ENCODE assay signal across 15 cellular contexts in genomic region chr19:720691-721160, GRCh38. TPM values are rescaled to one million over a fixed set of nuclear protein-coding genes. Genes with fewer than 3 reads are reported as not detected.
DNase-seq lines count a peak whose midpoint lies in the region; ATAC-seq and TF ChIP-seq lines count a peak whose summit lies in the region.
"Had no signal": no experiment of that assay in that cellular context is flagged by ENCODE, and none has a peak within 500 bp of the region (broad histone marks: within the 10 kb centered on the region; RNA-seq: fewer than 3 reads in every experiment).

No MANE protein-coding gene starts in this region.

- H2BK5ac ChIP-seq in mesenchymal stem cell (ENCODE audit: low read depth, low read length, poor library complexity, severe bottlenecking) = peak overlapping the region; percentile 4

- no peak overlapping the region for H2AFZ ChIP-seq in mesenchymal stem cell (ENCODE audit: low read depth, low read length)

- no peak overlapping the region for H2BK15ac ChIP-seq in mesenchymal stem cell (ENCODE audit: low read depth, poor library complexity, severe bottlenecking)

- H3K23ac ChIP-seq in mesenchymal stem cell (ENCODE audit: low read length in 2 of 2) = peak overlapping the region in 1 of 2 experiments; percentile 63

- H3K18ac ChIP-seq in mesenchymal stem cell (ENCODE audit: low read depth in 1 of 2, low read length in 2 of 2) = no peak overlapping the region

- DNase-seq in DMS53 (lab: John Stamatoyannopoulos, UW) (peak; percentile 27), DMS53 treated with DMSO at 0.1 percent for 48 hours (lab: John Stamatoyannopoulos, UW; ENCODE audit: unreplicated experiment) (no peak), dorsolateral prefrontal cortex (peak; percentile 49 to 82 (median 73)), mesenchymal stem cell (no peak), substantia nigra (lab: John Stamatoyannopoulos, UW) (peak in 46 of 49 donors; percentile 19 to 92 (median 71)), GM19238 (ENCODE audit: insufficient read length, low spot score) (no peak), SHP77 treated with DMSO at 0.1 percent for 48 hours (lab: John Stamatoyannopoulos, UW) (no peak)
- DNase-seq: activated CD4-positive, alpha-beta T cell treated with anti-CD3 and anti-CD28 coated beads, Interleukin-2, amount 50 U/mL, for 4 hours; activated gamma-delta T cell treated with Interleukin-2 at 50 U/mL for 16 hours; NK-92 treated with Interleukin-12 subunit alpha and Interleukin-12 subunit beta, amount 100 ng/mL, for 24 hours; stimulated activated CD4-positive, alpha-beta T cell treated with anti-CD3 and anti-CD28 coated beads, Interleukin-4, amount 100 ng/mL, for 4 hours had no signal

- H3K9me3 ChIP-seq in mesenchymal stem cell (ENCODE audit: control insufficient read depth, low read length) = peaks cover under 1% of the 10 kb centered on the region
- H3K9me3 ChIP-seq: pancreas had no signal

- H4K91ac ChIP-seq in mesenchymal stem cell (ENCODE audit: low read length) = peak overlapping the region; percentile 75

- H2AK5ac ChIP-seq in mesenchymal stem cell (ENCODE audit: low read length, severe bottlenecking) = no peak overlapping the region

- ATAC-seq in HG02885 (IDR thresholded peaks at IDR 0.05; ENCODE audit: poor library complexity, unreplicated experiment) = no peak

- TF ChIP-seq CTCF in dorsolateral prefrontal cortex (IDR thresholded peaks at IDR 0.05 in 54 of 56, conservative IDR thresholded peaks at IDR 0.05 in 2 of 56; ENCODE audit: low read depth in 1 of 56, partially characterized antibody in 56 of 56) = peak in 5 of 56 donors; percentile 8 to 32 (median 18)

- H3K9ac ChIP-seq in mesenchymal stem cell (ENCODE audit: low read length) = no peak overlapping the region

- H3K27ac ChIP-seq in dorsolateral prefrontal cortex (peak overlapping the region; percentile 29 to 95 (median 88)), mesenchymal stem cell (ENCODE audit: low read length, poor library complexity, severe bottlenecking) (no peak overlapping the region), substantia nigra (ENCODE audit: low read depth, low read length, poor library complexity, severe bottlenecking) (peak overlapping the region; percentile 85)
- H3K27ac ChIP-seq: 22Rv1, pancreas had no signal

- intact Hi-C loops in dorsolateral prefrontal cortex (cut with DNase I) = no loop called here

- peaks cover 36% of the 10 kb centered on the region for H3K79me1 ChIP-seq in mesenchymal stem cell (replicated peaks; ENCODE audit: low read length, poor library complexity, severe bottlenecking)

- H3K4me3 ChIP-seq in dorsolateral prefrontal cortex (peak overlapping the region; percentile 9 to 67 (median 52)), mesenchymal stem cell (ENCODE audit: insufficient read depth in 1 of 2, low read depth in 1 of 2, low read length in 2 of 2) (no peak overlapping the region)
- H3K4me3 ChIP-seq: pancreas had no signal

- no peak overlapping the region for H2BK120ac ChIP-seq in mesenchymal stem cell (ENCODE audit: low read depth, low read length)

- WGBS in mesenchymal stem cell = 83% methylated on average over 27 of the region's 27 CpGs

- no peak overlapping the region for H3K4me2 ChIP-seq in mesenchymal stem cell (ENCODE audit: low read length, poor library complexity, severe bottlenecking)

- no peak overlapping the region for H4K8ac ChIP-seq in mesenchymal stem cell (ENCODE audit: low read length)

- no peak overlapping the region for H3K4ac ChIP-seq in mesenchymal stem cell (ENCODE audit: low read depth in 1 of 2, low read length in 2 of 2)

- no peak overlapping the region for H2BK12ac ChIP-seq in mesenchymal stem cell (ENCODE audit: low read length in 2 of 2)

- H3K36me3 ChIP-seq in mesenchymal stem cell (ENCODE audit: control insufficient read depth in 1 of 2, insufficient read depth in 2 of 2, low read depth in 1 of 2, low read length in 2 of 2) = peaks cover 0 to 29% of the 10 kb centered on the region in 2 experiments
- H3K36me3 ChIP-seq: pancreas had no signal

- H3K27me3 ChIP-seq in dorsolateral prefrontal cortex = no peaks in the 10 kb centered on the region
- no peaks in the 10 kb centered on the region for H3K27me3 ChIP-seq in mesenchymal stem cell (ENCODE audit: control insufficient read depth in 1 of 2, insufficient read depth in 1 of 2, low read length in 2 of 2)
- H3K27me3 ChIP-seq: pancreas had no signal

- H3K4me1 ChIP-seq in mesenchymal stem cell (ENCODE audit: control insufficient read depth, insufficient read depth, low read depth, low read length) = peaks cover 26% of the 10 kb centered on the region
- H3K4me1 ChIP-seq: pancreas had no signal

- peak overlapping the region in 1 of 2 experiments; percentile 41 for H3K14ac ChIP-seq in mesenchymal stem cell (ENCODE audit: low read length in 2 of 2)

RNA-seq across cellular contexts. Expression of gene PALM, which starts 12.0 kb away (rescaled TPM):
- total RNA-seq in dorsolateral prefrontal cortex = 100 to 1,000 TPM; 133 to 479 (median 272) TPM
- polyA plus RNA-seq in mesenchymal stem cell (2013, experiment 1 of 2) = 14.3 TPM
- 15.1 TPM for polyA plus RNA-seq in mesenchymal stem cell (2013, experiment 2 of 2)

RNA-seq across cellular contexts. Expression of gene PRSS57, which starts 25.5 kb away (rescaled TPM):
- total RNA-seq in dorsolateral prefrontal cortex = under 1 TPM in 1 of 120 experiments, not detected in 119; 0.50 TPM
- not detected for polyA plus RNA-seq in mesenchymal stem cell (2013, experiment 1 of 2)
- 0.04 TPM for polyA plus RNA-seq in mesenchymal stem cell (2013, experiment 2 of 2)
- total RNA-seq: cerebellum, pancreas had no signal
- polyA plus RNA-seq: pancreas had no signal

RNA-seq across cellular contexts. Expression of gene MISP, which starts 30.2 kb away (rescaled TPM):
- total RNA-seq in dorsolateral prefrontal cortex = 1 to 10 TPM in 3 of 120 experiments, under 1 TPM in 60, not detected in 57; 0.15 to 1.5 (median 0.35) TPM
- 0.06 TPM for polyA plus RNA-seq in mesenchymal stem cell (2013, experiment 1 of 2)
- 0.01 TPM for polyA plus RNA-seq in mesenchymal stem cell (2013, experiment 2 of 2)

RNA-seq across cellular contexts. Expression of gene FSTL3, which starts 44.5 kb away (rescaled TPM):
- total RNA-seq in dorsolateral prefrontal cortex = 10 to 100 TPM in 118 of 120 experiments, 1 to 10 TPM in 2; 9.3 to 35.4 (median 18.1) TPM
- polyA plus RNA-seq in mesenchymal stem cell (2013, experiment 1 of 2) = 33.8 TPM
- polyA plus RNA-seq in mesenchymal stem cell (2013, experiment 2 of 2) = 36.5 TPM

RNA-seq across cellular contexts. Expression of gene RNF126, which starts 57.7 kb away (rescaled TPM):
- 10 to 100 TPM; 22.4 to 58.2 (median 41.2) TPM for total RNA-seq in dorsolateral prefrontal cortex
- polyA plus RNA-seq in mesenchymal stem cell (2013, experiment 1 of 2) = 41.9 TPM
- polyA plus RNA-seq in mesenchymal stem cell (2013, experiment 2 of 2) = 43.6 TPM

Comparison
In these comparisons a context has a peak if more than half of its experiments do, and no peak if none do; other contexts are left out.
1. DNase-seq: peak in DMS53 (single experiment), dorsolateral prefrontal cortex (10 of 10) and substantia nigra (46 of 49); none in DMS53 treated with DMSO at 0.1 percent for 48 hours (single experiment), mesenchymal stem cell (single experiment), GM19238 (single experiment) and SHP77 treated with DMSO at 0.1 percent for 48 hours (single experiment).
2. H3K4me3 ChIP-seq: peak in dorsolateral prefrontal cortex (59 of 59); none in mesenchymal stem cell (0 of 2).